ENCODE assay signal across 1 cellular context in genomic region chr7:105012503-105013282, GRCh38.
A peak's percentile ranks its signal among the peaks of the same experiment; 100 is the strongest.
TF ChIP-seq lines count a peak whose summit lies in the region.

No MANE protein-coding gene starts in this region.

TF ChIP-seq in K562, 482 proteins besides CTCF, POLR2A, EP300 and RAD21 (continued from another document and continues in another):
- TF ChIP-seq CEBPZ (IDR thresholded peaks at IDR 0.05; ENCODE audit: borderline replicate concordance, low read depth, low read length) (no peak), PRDM10 (IDR thresholded peaks at IDR 0.05; ENCODE audit: partially characterized antibody) (peak; percentile 82), ZNF212 (CRISPR knock-in tag; IDR thresholded peaks at IDR 0.05) (no peak), CBX1 (IDR thresholded peaks at IDR 0.05; ENCODE audit: low read depth) (peak; percentile 97), ZNF124 (CRISPR knock-in tag; IDR thresholded peaks at IDR 0.05) (no peak), NFIX (CRISPR knock-in tag; IDR thresholded peaks at IDR 0.05; ENCODE audit: low read depth) (peak; percentile 59; the same call in 1 of the 2 replicates), ZFX (CRISPR knock-in tag; IDR thresholded peaks at IDR 0.05) (peak; percentile 75), MAFF (IDR thresholded peaks at IDR 0.05; ENCODE audit: low read length) (peak; percentile 8; the same call in 1 of the 2 replicates), MTA3 (IDR thresholded peaks at IDR 0.05; ENCODE audit: borderline replicate concordance) (peak; percentile 91), PREB (CRISPR knock-in tag; IDR thresholded peaks at IDR 0.05) (peak; percentile 97), ADNP (tag; IDR thresholded peaks at IDR 0.05) (no peak), TBL1XR1 (IDR thresholded peaks at IDR 0.05; ENCODE audit: low read length in 2 of 2) (peak; percentile 98 to 99), ZZZ3 (IDR thresholded peaks at IDR 0.05) (no peak), WHSC1 (IDR thresholded peaks at IDR 0.05; ENCODE audit: low read length) (no peak), MYBL2 (IDR thresholded peaks at IDR 0.05; ENCODE audit: low read depth) (no peak; the same call in 1 of the 2 replicates), MYBL2 (CRISPR knock-in tag; IDR thresholded peaks at IDR 0.05; ENCODE audit: borderline replicate concordance) (no peak), XRCC3 (IDR thresholded peaks at IDR 0.05) (no peak), PHF20 (IDR thresholded peaks at IDR 0.05; ENCODE audit: partially characterized antibody) (peak; percentile 66), TOE1 (IDR thresholded peaks at IDR 0.05; ENCODE audit: borderline replicate concordance) (peak; percentile 96), TOE1 (CRISPR knock-in tag; IDR thresholded peaks at IDR 0.05; ENCODE audit: borderline replicate concordance, low read depth) (no peak), ZNF165 (CRISPR knock-in tag; IDR thresholded peaks at IDR 0.05; ENCODE audit: borderline replicate concordance) (0 out of 2 replicates have a peak, but pooled peaks have one; percentile 50), POLR2B (IDR thresholded peaks at IDR 0.05; ENCODE audit: low read depth, partially characterized antibody) (peak; percentile 37), FOXA3 (CRISPR knock-in tag; conservative IDR thresholded peaks at IDR 0.05 in 1 of 2, IDR thresholded peaks at IDR 0.05 in 1 of 2) (peak in 1 of 2 experiments; percentile 6; a peak in 2 of 4 replicates), ZNF695 (CRISPR knock-in tag; IDR thresholded peaks at IDR 0.05) (no peak), ZNF217 (CRISPR knock-in tag; IDR thresholded peaks at IDR 0.05) (0 out of 2 replicates have a peak, but pooled peaks have one; percentile 72), ZNF589 (CRISPR knock-in tag; IDR thresholded peaks at IDR 0.05; ENCODE audit: low read depth) (peak; percentile 10; the same call in 1 of the 2 replicates), ZNF277 (CRISPR knock-in tag; IDR thresholded peaks at IDR 0.05; ENCODE audit: borderline replicate concordance) (no peak), MED1 (CRISPR knock-in tag; IDR thresholded peaks at IDR 0.05; ENCODE audit: borderline replicate concordance) (peak; percentile 83; the same call in 1 of the 2 replicates), TAF9B (IDR thresholded peaks at IDR 0.05; ENCODE audit: partially characterized antibody) (no peak), ZNF507 (tag; conservative IDR thresholded peaks at IDR 0.05) (no peak), CAMTA2 (CRISPR knock-in tag; conservative IDR thresholded peaks at IDR 0.05) (0 out of 2 replicates have a peak, but pooled peaks have one; percentile 23), SMAD1 (IDR thresholded peaks at IDR 0.05; ENCODE audit: low read depth, low read length, partially characterized antibody) (peak; percentile 84), CREB3 (tag; conservative IDR thresholded peaks at IDR 0.05; ENCODE audit: low read depth) (no peak), ZBTB7A (IDR thresholded peaks at IDR 0.05; ENCODE audit: borderline replicate concordance, control insufficient read depth, low read depth, low read length) (peak; percentile 87), ELK1 (CRISPR knock-in tag; IDR thresholded peaks at IDR 0.05) (no peak), ZNF384 (IDR thresholded peaks at IDR 0.05; ENCODE audit: low read depth, low read length) (no peak), MCM2 (IDR thresholded peaks at IDR 0.05; ENCODE audit: low read depth) (no peak), E2F3 (CRISPR knock-in tag; IDR thresholded peaks at IDR 0.05) (peak; percentile 96), L3MBTL2 (IDR thresholded peaks at IDR 0.05) (peak; percentile 87), RNF219 (CRISPR knock-in tag; IDR thresholded peaks at IDR 0.05) (no peak), BACH1 (tag; IDR thresholded peaks at IDR 0.05) (no peak; the same call in none of the 2 replicates), MAX (CRISPR knock-in tag; IDR thresholded peaks at IDR 0.05) (peak; percentile 94), ILF3 (IDR thresholded peaks at IDR 0.05; ENCODE audit: borderline replicate concordance) (no peak), ILK (tag; IDR thresholded peaks at IDR 0.05; ENCODE audit: borderline replicate concordance, low read depth) (no peak), MEIS2 (IDR thresholded peaks at IDR 0.05; ENCODE audit: partially characterized antibody) (peak; percentile 46), ARID1B (IDR thresholded peaks at IDR 0.05) (peak; percentile 91), CTCFL (IDR thresholded peaks at IDR 0.05; ENCODE audit: borderline replicate concordance, insufficient read depth, low read depth, low read length, poor library complexity, severe bottlenecking) (peak; percentile 1), KLF10 (CRISPR knock-in tag; IDR thresholded peaks at IDR 0.05) (no peak), THRAP3 (IDR thresholded peaks at IDR 0.05; ENCODE audit: borderline replicate concordance) (peak; percentile 68; the same call in 1 of the 2 replicates), PTRF (tag; IDR thresholded peaks at IDR 0.05) (no peak), HOXB6 (CRISPR knock-in tag; IDR thresholded peaks at IDR 0.05; ENCODE audit: borderline replicate concordance) (no peak), FOXO4 (CRISPR knock-in tag; IDR thresholded peaks at IDR 0.05) (no peak)
